1 cellular context compared by ENCODE assay signal in genomic region chr20:35830264-35830663, GRCh38.
TF ChIP-seq lines count a peak whose summit lies in the region.

No MANE protein-coding gene starts in this region.

TF ChIP-seq in K562, 482 proteins besides CTCF, POLR2A, EP300 and RAD21:
- TF ChIP-seq, protein P1, sequence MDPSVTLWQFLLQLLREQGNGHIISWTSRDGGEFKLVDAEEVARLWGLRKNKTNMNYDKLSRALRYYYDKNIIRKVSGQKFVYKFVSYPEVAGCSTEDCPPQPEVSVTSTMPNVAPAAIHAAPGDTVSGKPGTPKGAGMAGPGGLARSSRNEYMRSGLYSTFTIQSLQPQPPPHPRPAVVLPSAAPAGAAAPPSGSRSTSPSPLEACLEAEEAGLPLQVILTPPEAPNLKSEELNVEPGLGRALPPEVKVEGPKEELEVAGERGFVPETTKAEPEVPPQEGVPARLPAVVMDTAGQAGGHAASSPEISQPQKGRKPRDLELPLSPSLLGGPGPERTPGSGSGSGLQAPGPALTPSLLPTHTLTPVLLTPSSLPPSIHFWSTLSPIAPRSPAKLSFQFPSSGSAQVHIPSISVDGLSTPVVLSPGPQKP (CRISPR knock-in tag; IDR thresholded peaks at IDR 0.05): no peak
- peak; percentile 74 for TF ChIP-seq ZNF146 (CRISPR knock-in tag; IDR thresholded peaks at IDR 0.05; ENCODE audit: unreplicated experiment)
- TF ChIP-seq ZNF668 (CRISPR knock-in tag; IDR thresholded peaks at IDR 0.05): no peak
- TF ChIP-seq NBN (IDR thresholded peaks at IDR 0.05; ENCODE audit: low read depth): no peak
- peak; percentile 34 for TF ChIP-seq RBM25 (IDR thresholded peaks at IDR 0.05; ENCODE audit: low read depth, low read length, severe bottlenecking)
TF ChIP-seq in K562: peak in this region for 2.
